ENCODE assay signal across 8 cellular contexts in the genomic region with DNA sequence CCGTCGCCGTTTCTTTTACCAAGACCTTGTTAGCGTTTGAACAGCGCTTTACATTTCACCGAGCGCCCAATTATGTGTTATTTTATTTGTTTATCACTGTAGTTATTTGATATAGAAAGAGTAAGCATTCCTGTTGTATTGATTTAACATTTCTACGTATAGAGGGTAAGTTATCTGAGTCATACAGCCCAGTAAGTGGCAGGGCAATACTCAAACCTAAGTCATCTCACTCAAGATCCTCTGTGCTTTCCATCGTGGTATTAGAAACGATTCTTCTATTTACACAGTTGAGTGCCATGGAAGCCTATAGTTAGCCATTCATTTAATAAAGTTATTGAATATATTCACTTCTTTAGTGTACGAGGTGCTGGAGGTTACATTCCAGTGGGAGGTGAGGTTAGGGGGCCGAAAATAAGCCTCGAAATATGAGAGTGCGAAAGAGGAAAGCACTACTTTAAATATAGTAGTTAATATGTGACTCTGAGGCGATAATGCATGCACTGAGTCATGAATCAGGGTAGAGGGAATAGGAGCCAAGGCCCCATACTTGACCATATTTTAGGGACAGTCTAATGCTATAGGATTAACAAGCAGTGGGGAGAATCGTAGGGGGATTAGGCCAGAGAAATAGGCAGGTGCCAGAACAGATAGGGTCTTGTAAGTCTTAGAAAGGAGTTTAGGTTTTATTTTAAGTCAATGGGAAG. TPM values are rescaled to one million over a fixed set of nuclear protein-coding genes. Genes with fewer than 3 reads are reported as not detected.
DNase-seq lines count a peak whose midpoint lies in the region; ATAC-seq and TF ChIP-seq lines count a peak whose summit lies in the region.

No MANE protein-coding gene starts in this region.

- H3K27ac ChIP-seq in HUES6 (ENCODE audit: low read depth, low read length): peak overlapping the region; percentile 99

- DNase-seq in ACHN: peak; percentile 61
- DNase-seq in mucosa of descending colon: no peak
- no peak for DNase-seq in NK-92 treated with Interleukin-12 subunit alpha and Interleukin-12 subunit beta, amount 100 ng/mL, for 24 hours (lab: John Stamatoyannopoulos, UW)
- DNase-seq in SIG-M5 treated with dmso at 0.1 percent for 504 hours (lab: John Stamatoyannopoulos, UW; ENCODE audit: unreplicated experiment): no peak

- intact Hi-C loops in mucosa of descending colon (cut with DNase I, micrococcal nuclease): no loop called here

- H3K4me3 ChIP-seq in HUES6 (ENCODE audit: low read depth, low read length) (peak overlapping the region; percentile 87), mucosa of descending colon (peak overlapping the region; percentile 54)

- no peak for ATAC-seq in mucosa of descending colon
- ATAC-seq in GM18511 (IDR thresholded peaks at IDR 0.05; ENCODE audit: unreplicated experiment): no peak
- no peak for ATAC-seq in HG02870 (IDR thresholded peaks at IDR 0.05; ENCODE audit: unreplicated experiment)

- H3K4me3 Mint-ChIP-seq in brain: peak overlapping the region; percentile 97 to 100 (median 99)

- peak overlapping the region; percentile 94 for H3K9ac ChIP-seq in HUES6 (ENCODE audit: low read length)

- peaks cover 0 to 3% (median 0%) of the 10 kb centered on the region in 5 experiments for H3K9me3 Mint-ChIP-seq in brain

- H3K27ac Mint-ChIP-seq in brain: peak overlapping the region; percentile 98 to 100 (median 99)

- H3K4me1 Mint-ChIP-seq in brain: peaks cover 39% of the 10 kb centered on the region

- H3K27me3 ChIP-seq in HUES6 (ENCODE audit: control insufficient read depth, insufficient read depth, low read length): no peaks in the 10 kb centered on the region

- H3K27me3 Mint-ChIP-seq in brain: peaks cover 4% of the 10 kb centered on the region

- H3K36me3 Mint-ChIP-seq in brain: no peaks in the 10 kb centered on the region

- TF ChIP-seq CTCF in brain (conservative IDR thresholded peaks at IDR 0.05): no peak
- no peak for TF ChIP-seq CTCF in mucosa of descending colon (IDR thresholded peaks at IDR 0.05)

- in situ Hi-C loops in ACHN (cut with HindIII; ENCODE audit: low pct_ligation_motif_present, low pct_unique_long_range_greater_than_20kb, low sequenced_read_pairs): no loop called here

- H3K4me1 ChIP-seq in HUES6 (ENCODE audit: control insufficient read depth, insufficient read depth, low read length) (peaks cover 9% of the 10 kb centered on the region), mucosa of descending colon (ENCODE audit: low read depth) (peaks cover 22% of the 10 kb centered on the region)

- H3K36me3 ChIP-seq in HUES6 (ENCODE audit: control insufficient read depth, insufficient read depth, low read length) (peaks cover 31% of the 10 kb centered on the region), mucosa of descending colon (ENCODE audit: low read depth) (no peaks in the 10 kb centered on the region)

- H3K9me3 ChIP-seq in HUES6 (ENCODE audit: control insufficient read depth, insufficient read depth, low read depth, low read length): no peaks in the 10 kb centered on the region
- no peaks in the 10 kb centered on the region for H3K9me3 ChIP-seq in mucosa of descending colon

RNA-seq across cellular contexts. Expression of gene RAD51AP1, which starts 0.6 kb away (rescaled TPM):
- 6.7 TPM for polyA plus RNA-seq in brain (ENCODE audit: insufficient read depth, low read depth, low replicate concordance)
- total RNA-seq in mucosa of descending colon: 10 to 100 TPM in 1 of 3 donors, 1 to 10 TPM in 2; 2.2 to 13.3 (median 4.4) TPM

RNA-seq across cellular contexts. Expression of gene DYRK4, which starts 22.7 kb away (rescaled TPM):
- 19.3 TPM for polyA plus RNA-seq in brain (ENCODE audit: insufficient read depth, low read depth, low replicate concordance)
- total RNA-seq in mucosa of descending colon: 10 to 100 TPM; 27.0 to 31.3 (median 28.7) TPM
